In the genomic region with DNA sequence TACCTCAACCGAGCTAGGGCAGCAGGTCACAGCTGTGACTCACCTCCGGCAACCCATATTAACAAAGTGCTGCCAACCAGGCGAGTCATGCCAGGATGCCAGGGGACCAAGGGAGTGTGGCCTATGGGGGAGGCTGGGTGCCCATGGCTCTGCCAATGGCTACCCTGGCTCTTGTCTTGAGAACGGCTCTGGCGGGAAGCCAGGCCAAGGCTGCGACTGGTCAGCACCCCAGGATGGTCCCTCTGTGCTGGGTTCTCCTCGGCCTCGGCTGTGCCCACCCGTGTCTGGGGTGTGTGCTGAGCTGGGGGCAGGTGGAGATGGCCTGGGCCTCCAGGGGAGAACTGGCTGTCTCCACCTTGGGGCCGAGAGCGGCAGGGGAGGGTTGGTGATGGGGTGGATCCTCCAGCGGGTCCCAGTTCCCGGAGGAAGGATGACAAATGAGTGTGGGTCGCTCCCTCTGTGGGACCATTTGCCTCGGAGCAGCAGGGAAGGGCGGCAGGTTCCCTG, we compare ENCODE assay signal across 8 cellular contexts.
DNase-seq lines count a peak whose midpoint lies in the region; ATAC-seq and TF ChIP-seq lines count a peak whose summit lies in the region.

No MANE protein-coding gene starts in this region.

- no peaks in the 10 kb centered on the region for H3K4me1 Mint-ChIP-seq in Caco-2 (ENCODE audit: low read depth, unreplicated experiment)
- H3K4me1 Mint-ChIP-seq in activated CD8-positive, alpha-beta T cell treated with anti-CD3 and anti-CD28 coated beads, Interleukin-2, amount 10 ng/mL, durations not matched to agents 7 days and 5 days (ENCODE audit: low read depth), result peaks cover 11% of the 10 kb centered on the region

- POLR2A ChIA-PET in Caco-2 (lab: Charles Lee), result no interaction called here
- POLR2A ChIA-PET in activated CD8-positive, alpha-beta T cell treated with anti-CD3 and anti-CD28 coated beads, Interleukin-2, amount 10 ng/mL, durations not matched to agents 7 days and 5 days (lab: Charles Lee), result no interaction called here

- DNase-seq in Caco-2 (no peak), substantia nigra (lab: John Stamatoyannopoulos, UW) (peak in 3 of 49 donors; percentile 15 to 25 (median 15)), epidermal melanocyte (ENCODE audit: insufficient read length, low spot score) (no peak)
- no peak for DNase-seq in activated CD8-positive, alpha-beta T cell treated with anti-CD3 and anti-CD28 coated beads, Interleukin-2, amount 10 ng/mL, durations not matched to agents 7 days and 5 days

- peak; percentile 27 for ATAC-seq in HG02938 (IDR thresholded peaks at IDR 0.05; ENCODE audit: unreplicated experiment)
- ATAC-seq in activated CD8-positive, alpha-beta T cell treated with anti-CD3 and anti-CD28 coated beads, Interleukin-2, amount 10 ng/mL, durations not matched to agents 7 days and 5 days, result no peak
- ATAC-seq in HG03342 (IDR thresholded peaks at IDR 0.05; ENCODE audit: unreplicated experiment), result no peak
- ATAC-seq in GM21360 (IDR thresholded peaks at IDR 0.05; ENCODE audit: unreplicated experiment), result no peak

- no peak for TF ChIP-seq CTCF in Caco-2 (IDR thresholded peaks at IDR 0.05; ENCODE audit: insufficient read depth in 1 of 2, low read depth in 1 of 2, low read length in 1 of 2, severe bottlenecking in 1 of 2, unreplicated experiment in 1 of 2)

- peaks cover 9% of the 10 kb centered on the region for H3K27me3 ChIP-seq in Caco-2 (replicated peaks; ENCODE audit: control insufficient read depth, insufficient read depth, low read length)

- H3K4me3 ChIP-seq in Caco-2 (ENCODE audit: low read depth, low read length) (peak overlapping the region; percentile 33; the same call in 1 of the 2 replicates), iPS-18c (ENCODE audit: insufficient read depth, low read depth, low read length) (peak overlapping the region; percentile 31)

- intact Hi-C loops in Caco-2 (cut with micrococcal nuclease; ENCODE audit: unreplicated experiment), result loop anchor here (1.0 to 5.0 kb wide), 2 partner anchors 265 to 704 kb away; no protein-coding TSS in a partner anchor

- peak overlapping the region; percentile 93 for H3K27ac ChIP-seq in substantia nigra (ENCODE audit: low read depth, low read length, poor library complexity, severe bottlenecking)

- CTCF ChIA-PET in Caco-2 (lab: Charles Lee), result no interaction called here
- CTCF ChIA-PET in activated CD8-positive, alpha-beta T cell treated with anti-CD3 and anti-CD28 coated beads, Interleukin-2, amount 10 ng/mL, durations not matched to agents 7 days and 5 days (lab: Charles Lee), result interaction anchor here (1.9 kb wide), 1 partner anchor 265 kb away, joined by 7 read pairs; no protein-coding TSS in a partner anchor

- H3K9me3 ChIP-seq in Caco-2 (peaks cover 2% of the 10 kb centered on the region), iPS-18c (ENCODE audit: control insufficient read depth, insufficient read depth, low read length) (no peaks in the 10 kb centered on the region)

- H3K9me3 Mint-ChIP-seq in Caco-2 (ENCODE audit: unreplicated experiment), result no peaks in the 10 kb centered on the region
- no peaks in the 10 kb centered on the region for H3K9me3 Mint-ChIP-seq in activated CD8-positive, alpha-beta T cell treated with anti-CD3 and anti-CD28 coated beads, Interleukin-2, amount 10 ng/mL, durations not matched to agents 7 days and 5 days (ENCODE audit: insufficient read depth)

- H3K27me3 Mint-ChIP-seq in Caco-2 (ENCODE audit: insufficient read depth, unreplicated experiment), result peaks cover 32% of the 10 kb centered on the region
- H3K27me3 Mint-ChIP-seq in activated CD8-positive, alpha-beta T cell treated with anti-CD3 and anti-CD28 coated beads, Interleukin-2, amount 10 ng/mL, durations not matched to agents 7 days and 5 days (ENCODE audit: low read depth), result peaks cover 27% of the 10 kb centered on the region

- no peaks in the 10 kb centered on the region for H3K36me3 Mint-ChIP-seq in Caco-2 (ENCODE audit: insufficient read depth, unreplicated experiment)
- H3K36me3 Mint-ChIP-seq in activated CD8-positive, alpha-beta T cell treated with anti-CD3 and anti-CD28 coated beads, Interleukin-2, amount 10 ng/mL, durations not matched to agents 7 days and 5 days (ENCODE audit: low read depth), result no peaks in the 10 kb centered on the region

- peak overlapping the region; percentile 62 for H3K4me3 Mint-ChIP-seq in Caco-2 (ENCODE audit: unreplicated experiment)
- H3K4me3 Mint-ChIP-seq in activated CD8-positive, alpha-beta T cell treated with anti-CD3 and anti-CD28 coated beads, Interleukin-2, amount 10 ng/mL, durations not matched to agents 7 days and 5 days, result peak overlapping the region; percentile 46

- no peak overlapping the region for H3K27ac Mint-ChIP-seq in Caco-2 (ENCODE audit: unreplicated experiment)
- H3K27ac Mint-ChIP-seq in activated CD8-positive, alpha-beta T cell treated with anti-CD3 and anti-CD28 coated beads, Interleukin-2, amount 10 ng/mL, durations not matched to agents 7 days and 5 days, result no peak overlapping the region

- BruUV-seq in Caco-2 (replicated peaks; lab: Mats Ljungman, UMichigan), result no TSS peak

- H3K4me1 ChIP-seq in Caco-2, result peaks cover 14% of the 10 kb centered on the region

- H3K36me3 ChIP-seq in Caco-2 (ENCODE audit: control insufficient read depth, insufficient read depth, low read length), result no peaks in the 10 kb centered on the region
